Comparison of ENCODE assay signal across 1 cellular context in the genomic region with DNA sequence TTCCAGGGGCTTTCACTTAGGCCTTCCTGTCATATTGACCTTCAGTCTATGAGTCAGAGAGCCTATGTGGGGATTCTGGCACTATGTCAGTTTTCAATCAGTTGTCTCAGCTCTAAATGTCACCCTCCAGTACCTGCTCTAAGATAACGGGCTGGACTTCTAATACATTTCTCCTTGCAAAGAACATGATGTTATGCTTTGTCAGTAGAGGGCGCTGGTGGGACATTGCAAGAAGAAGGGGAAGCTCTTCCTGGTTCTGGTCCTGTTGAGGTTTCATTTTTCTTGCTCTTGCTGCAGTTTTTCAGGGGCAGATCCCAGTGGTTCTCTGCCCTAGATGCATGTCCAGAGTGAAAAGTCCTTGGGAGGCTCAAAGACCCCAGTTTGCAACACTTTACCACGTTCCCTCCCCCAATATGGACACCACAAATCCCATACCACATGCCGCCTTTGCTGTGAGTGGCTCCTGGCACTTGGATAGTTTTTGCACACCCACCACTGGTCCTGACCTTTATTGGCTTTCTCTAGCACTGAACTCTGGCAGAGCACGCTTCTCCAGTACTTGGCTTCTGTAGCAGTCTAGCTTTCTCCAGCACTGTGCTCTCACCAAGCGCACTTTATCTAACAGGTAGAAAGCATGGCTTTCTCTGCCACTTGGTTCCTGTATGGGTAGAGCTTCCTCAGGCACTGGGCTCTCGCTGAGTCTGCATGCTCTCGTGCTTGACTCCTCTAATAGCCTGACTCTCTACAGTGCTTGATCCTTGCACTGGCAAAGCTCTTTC.
TF ChIP-seq lines count a peak whose summit lies in the region.

No MANE protein-coding gene starts in this region.

TF ChIP-seq in HepG2, 621 proteins besides CTCF, POLR2A, EP300 and RAD21 (continued from another document and continues in another):
- TF ChIP-seq HDAC1 (CRISPR knock-in tag; IDR thresholded peaks at IDR 0.05) (peak; percentile 58), MAFF (IDR thresholded peaks at IDR 0.05; ENCODE audit: low read depth, low read length) (no peak), ZBTB38 (CRISPR knock-in tag; IDR thresholded peaks at IDR 0.05) (peak; percentile 61; the same call in 1 of the 2 replicates), NCOA1 (CRISPR knock-in tag; IDR thresholded peaks at IDR 0.05) (no peak), ZNF883 (CRISPR knock-in tag; IDR thresholded peaks at IDR 0.05; ENCODE audit: not compliant biosample characterization) (peak; percentile 68), ZNF776 (CRISPR knock-in tag; IDR thresholded peaks at IDR 0.05) (0 out of 2 replicates have a peak, but pooled peaks have one; percentile 5), AFF4 (CRISPR knock-in tag; IDR thresholded peaks at IDR 0.05) (no peak), HOXA7 (CRISPR knock-in tag; IDR thresholded peaks at IDR 0.05) (no peak), CEBPB (IDR thresholded peaks at IDR 0.05; ENCODE audit: borderline replicate concordance, low read depth, low read length) (no peak), ISX (CRISPR knock-in tag; conservative IDR thresholded peaks at IDR 0.05) (no peak), CEBPZ (IDR thresholded peaks at IDR 0.05; ENCODE audit: low read length) (no peak), ZNF792 (CRISPR knock-in tag; IDR thresholded peaks at IDR 0.05) (no peak), ZNF20 (CRISPR knock-in tag; IDR thresholded peaks at IDR 0.05) (no peak), EED (CRISPR knock-in tag; IDR thresholded peaks at IDR 0.05) (no peak), HHEX (CRISPR knock-in tag; IDR thresholded peaks at IDR 0.05) (0 out of 2 replicates have a peak, but pooled peaks have one; percentile 27), SMAD1 (CRISPR knock-in tag; IDR thresholded peaks at IDR 0.05; ENCODE audit: borderline replicate concordance, low read depth) (no peak), ZNF160 (CRISPR knock-in tag; IDR thresholded peaks at IDR 0.05) (no peak), ZFYVE20 (CRISPR knock-in tag; IDR thresholded peaks at IDR 0.05; ENCODE audit: borderline replicate concordance, low read depth) (no peak), ZNF549 (CRISPR knock-in tag; IDR thresholded peaks at IDR 0.05) (no peak), ZNF207 (IDR thresholded peaks at IDR 0.05; ENCODE audit: borderline replicate concordance) (no peak), REL (CRISPR knock-in tag; conservative IDR thresholded peaks at IDR 0.05) (no peak), ATF2 (CRISPR knock-in tag; IDR thresholded peaks at IDR 0.05) (peak; percentile 63; the same call in 1 of the 2 replicates), ZNF33B (CRISPR knock-in tag; IDR thresholded peaks at IDR 0.05) (0 out of 2 replicates have a peak, but pooled peaks have one; percentile 52), ZNF235 (CRISPR knock-in tag; IDR thresholded peaks at IDR 0.05; ENCODE audit: borderline replicate concordance) (no peak), ZFAT (CRISPR knock-in tag; conservative IDR thresholded peaks at IDR 0.05) (no peak), ZNF576 (CRISPR knock-in tag; IDR thresholded peaks at IDR 0.05) (no peak), ZBTB7A (CRISPR knock-in tag; IDR thresholded peaks at IDR 0.05) (no peak), SP4 (CRISPR knock-in tag; IDR thresholded peaks at IDR 0.05) (no peak), ZNF382 (CRISPR knock-in tag; IDR thresholded peaks at IDR 0.05; ENCODE audit: borderline replicate concordance) (no peak), TAF15 (IDR thresholded peaks at IDR 0.05; ENCODE audit: low read depth, low read length, poor library complexity, severe bottlenecking) (no peak), MTA3 (CRISPR knock-in tag; IDR thresholded peaks at IDR 0.05) (no peak), CREB1 (IDR thresholded peaks at IDR 0.05) (0 out of 2 replicates have a peak, but pooled peaks have one; percentile 34), CREB1 (CRISPR knock-in tag; IDR thresholded peaks at IDR 0.05) (no peak), RBAK (CRISPR knock-in tag; IDR thresholded peaks at IDR 0.05) (no peak), DPF2 (CRISPR knock-in tag; IDR thresholded peaks at IDR 0.05; ENCODE audit: borderline replicate concordance, low read depth) (no peak)
- TF ChIP-seq, protein P1, sequence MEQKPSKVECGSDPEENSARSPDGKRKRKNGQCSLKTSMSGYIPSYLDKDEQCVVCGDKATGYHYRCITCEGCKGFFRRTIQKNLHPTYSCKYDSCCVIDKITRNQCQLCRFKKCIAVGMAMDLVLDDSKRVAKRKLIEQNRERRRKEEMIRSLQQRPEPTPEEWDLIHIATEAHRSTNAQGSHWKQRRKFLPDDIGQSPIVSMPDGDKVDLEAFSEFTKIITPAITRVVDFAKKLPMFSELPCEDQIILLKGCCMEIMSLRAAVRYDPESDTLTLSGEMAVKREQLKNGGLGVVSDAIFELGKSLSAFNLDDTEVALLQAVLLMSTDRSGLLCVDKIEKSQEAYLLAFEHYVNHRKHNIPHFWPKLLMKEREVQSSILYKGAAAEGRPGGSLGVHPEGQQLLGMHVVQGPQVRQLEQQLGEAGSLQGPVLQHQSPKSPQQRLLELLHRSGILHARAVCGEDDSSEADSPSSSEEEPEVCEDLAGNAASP (CRISPR knock-in tag; IDR thresholded peaks at IDR 0.05; ENCODE audit: borderline replicate concordance), result 0 out of 2 replicates have a peak, but pooled peaks have one; percentile 12
- TF ChIP-seq, protein P2, sequence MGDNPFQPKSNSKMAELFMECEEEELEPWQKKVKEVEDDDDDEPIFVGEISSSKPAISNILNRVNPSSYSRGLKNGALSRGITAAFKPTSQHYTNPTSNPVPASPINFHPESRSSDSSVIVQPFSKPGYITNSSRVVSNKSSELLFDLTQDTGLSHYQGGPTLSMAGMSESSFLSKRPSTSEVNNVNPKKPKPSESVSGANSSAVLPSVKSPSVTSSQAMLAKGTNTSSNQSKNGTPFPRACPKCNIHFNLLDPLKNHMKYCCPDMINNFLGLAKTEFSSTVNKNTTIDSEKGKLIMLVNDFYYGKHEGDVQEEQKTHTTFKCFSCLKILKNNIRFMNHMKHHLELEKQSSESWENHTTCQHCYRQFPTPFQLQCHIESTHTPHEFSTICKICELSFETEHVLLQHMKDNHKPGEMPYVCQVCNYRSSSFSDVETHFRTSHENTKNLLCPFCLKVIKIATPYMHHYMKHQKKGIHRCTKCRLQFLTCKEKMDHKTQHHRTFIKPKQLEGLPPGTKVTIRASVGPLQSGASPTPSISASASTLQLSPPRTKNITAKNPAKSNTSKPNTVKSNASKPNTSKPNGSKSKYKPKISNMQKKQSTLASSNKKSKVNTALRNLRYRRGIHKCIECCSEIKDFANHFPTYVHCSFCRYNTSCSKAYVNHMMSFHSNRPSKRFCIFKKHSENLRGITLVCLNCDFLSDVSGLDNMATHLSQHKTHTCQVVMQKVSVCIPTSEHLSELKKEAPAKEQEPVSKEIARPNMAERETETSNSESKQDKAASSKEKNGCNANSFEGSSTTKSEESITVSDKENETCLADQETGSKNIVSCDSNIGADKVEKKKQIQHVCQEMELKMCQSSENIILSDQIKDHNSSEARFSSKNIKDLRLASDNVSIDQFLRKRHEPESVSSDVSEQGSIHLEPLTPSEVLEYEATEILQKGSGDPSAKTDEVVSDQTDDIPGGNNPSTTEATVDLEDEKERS (CRISPR knock-in tag; IDR thresholded peaks at IDR 0.05), result 0 out of 2 replicates have a peak, but pooled peaks have one; percentile 35
- TF ChIP-seq, protein P3, sequence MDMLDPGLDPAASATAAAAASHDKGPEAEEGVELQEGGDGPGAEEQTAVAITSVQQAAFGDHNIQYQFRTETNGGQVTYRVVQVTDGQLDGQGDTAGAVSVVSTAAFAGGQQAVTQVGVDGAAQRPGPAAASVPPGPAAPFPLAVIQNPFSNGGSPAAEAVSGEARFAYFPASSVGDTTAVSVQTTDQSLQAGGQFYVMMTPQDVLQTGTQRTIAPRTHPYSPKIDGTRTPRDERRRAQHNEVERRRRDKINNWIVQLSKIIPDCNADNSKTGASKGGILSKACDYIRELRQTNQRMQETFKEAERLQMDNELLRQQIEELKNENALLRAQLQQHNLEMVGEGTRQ (IDR thresholded peaks at IDR 0.05; ENCODE audit: low read depth, low read length), result no peak
- TF ChIP-seq, protein P3 (CRISPR knock-in tag; IDR thresholded peaks at IDR 0.05; ENCODE audit: borderline replicate concordance), result no peak
- TF ChIP-seq, protein P4, sequence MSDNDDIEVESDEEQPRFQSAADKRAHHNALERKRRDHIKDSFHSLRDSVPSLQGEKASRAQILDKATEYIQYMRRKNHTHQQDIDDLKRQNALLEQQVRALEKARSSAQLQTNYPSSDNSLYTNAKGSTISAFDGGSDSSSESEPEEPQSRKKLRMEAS (IDR thresholded peaks at IDR 0.05), result peak; percentile 56
- TF ChIP-seq, protein P5, sequence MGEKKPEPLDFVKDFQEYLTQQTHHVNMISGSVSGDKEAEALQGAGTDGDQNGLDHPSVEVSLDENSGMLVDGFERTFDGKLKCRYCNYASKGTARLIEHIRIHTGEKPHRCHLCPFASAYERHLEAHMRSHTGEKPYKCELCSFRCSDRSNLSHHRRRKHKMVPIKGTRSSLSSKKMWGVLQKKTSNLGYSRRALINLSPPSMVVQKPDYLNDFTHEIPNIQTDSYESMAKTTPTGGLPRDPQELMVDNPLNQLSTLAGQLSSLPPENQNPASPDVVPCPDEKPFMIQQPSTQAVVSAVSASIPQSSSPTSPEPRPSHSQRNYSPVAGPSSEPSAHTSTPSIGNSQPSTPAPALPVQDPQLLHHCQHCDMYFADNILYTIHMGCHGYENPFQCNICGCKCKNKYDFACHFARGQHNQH (CRISPR knock-in tag; IDR thresholded peaks at IDR 0.05), result peak; percentile 26; the same call in 1 of the 2 replicates
